In genomic region chr1:46535063-46535462, GRCh38 we compare ENCODE assay signal across 1 cellular context.
TF ChIP-seq lines count a peak whose summit lies in the region.

No MANE protein-coding gene starts in this region.

TF ChIP-seq in endothelial cell of umbilical vein, 7 proteins besides CTCF, POLR2A, EP300 and RAD21:
- TF ChIP-seq JUN (IDR thresholded peaks at IDR 0.05; ENCODE audit: borderline replicate concordance, insufficient read depth, insufficient read length, low read depth): no peak
- no peak for TF ChIP-seq GATA2 (IDR thresholded peaks at IDR 0.05; ENCODE audit: insufficient read depth, insufficient read length, low read depth, low read length)
- TF ChIP-seq, protein P1, sequence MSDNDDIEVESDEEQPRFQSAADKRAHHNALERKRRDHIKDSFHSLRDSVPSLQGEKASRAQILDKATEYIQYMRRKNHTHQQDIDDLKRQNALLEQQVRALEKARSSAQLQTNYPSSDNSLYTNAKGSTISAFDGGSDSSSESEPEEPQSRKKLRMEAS (IDR thresholded peaks at IDR 0.05; ENCODE audit: insufficient read depth, insufficient read length): no peak
- no peak for TF ChIP-seq POLR2AphosphoS5 (IDR thresholded peaks at IDR 0.05; ENCODE audit: insufficient read depth, low read depth, low read length)
- TF ChIP-seq EZH2 (IDR thresholded peaks at IDR 0.05; ENCODE audit: borderline replicate concordance, low read depth, low read length, severe bottlenecking): no peak
- no peak for TF ChIP-seq FOS (IDR thresholded peaks at IDR 0.05; ENCODE audit: borderline replicate concordance, insufficient read depth, low read length)
- no peak for TF ChIP-seq MYC (IDR thresholded peaks at IDR 0.05; ENCODE audit: low read depth, low read length)
